In genomic region chr17:1454541-1454940, GRCh38 we compare ENCODE assay signal across 8 cellular contexts. TPM values are rescaled to one million over a fixed set of nuclear protein-coding genes. Genes with fewer than 3 reads are reported as not detected.
DNase-seq lines count a peak whose midpoint lies in the region; ATAC-seq and TF ChIP-seq lines count a peak whose summit lies in the region.

No MANE protein-coding gene starts in this region.

- H3K27me3 ChIP-seq in right lobe of liver: no peaks in the 10 kb centered on the region
- no peaks in the 10 kb centered on the region for H3K27me3 ChIP-seq in thyroid gland

- intact Hi-C loops in right lobe of liver (cut with DNase I): loop anchor here in 1 of 2 donors (10.0 kb wide), 1 partner anchor 90 kb away; no protein-coding TSS in a partner anchor
- intact Hi-C loops in thyroid gland (cut with DNase I): loop anchor here (10.0 kb wide), 1 partner anchor 70 kb away; no protein-coding TSS in a partner anchor

- H3K36me3 Mint-ChIP-seq in activated T-cell treated with anti-CD3 and anti-CD28 coated beads, Interleukin-2, amount 50 U/mL, for 72 hours (ENCODE audit: insufficient read depth in 2 of 2): peaks cover 2 to 13% of the 10 kb centered on the region in 2 donors

- H3K4me1 Mint-ChIP-seq in activated T-cell treated with anti-CD3 and anti-CD28 coated beads, Interleukin-2, amount 50 U/mL, for 72 hours (ENCODE audit: low read depth): peaks cover 48% of the 10 kb centered on the region

- DNase-seq in activated T-cell treated with anti-CD3 and anti-CD28 coated beads, Interleukin-2, amount 50 U/mL, for 72 hours: no peak
- DNase-seq in activated T-cell treated with anti-CD3 and anti-CD28 coated beads for 4 hours (no peak), astrocyte of the cerebellum (ENCODE audit: low read depth) (no peak), right lobe of liver (no peak), thyroid gland (no peak), substantia nigra (lab: John Stamatoyannopoulos, UW) (no peak)

- H3K4me3 ChIP-seq in astrocyte of the cerebellum (ENCODE audit: low read depth, low read length) (peak overlapping the region; percentile 95), right lobe of liver (peak overlapping the region; percentile 93 to 98 (median 98)), thyroid gland (replicated peaks in 1 of 3) (peak overlapping the region in 2 of 3 donors; percentile 85 to 100)

- H3K4me1 ChIP-seq in right lobe of liver (peaks cover 0 to 50% (median 12%) of the 10 kb centered on the region in 4 donors), thyroid gland (peaks cover 26 to 44% of the 10 kb centered on the region in 2 donors)

- 64% methylated on average over 7 of the region's 9 CpGs for WGBS in right lobe of liver (ENCODE audit: insufficient coverage, low coverage, low lambda C conversion rate, missing lambda C conversion rate)
- 56 to 67% methylated on average over 9 of the region's 9 CpGs for WGBS in thyroid gland, 2 donors

- H3K27me3 Mint-ChIP-seq in activated T-cell treated with anti-CD3 and anti-CD28 coated beads, Interleukin-2, amount 50 U/mL, for 72 hours (ENCODE audit: low read depth): peaks cover 13% of the 10 kb centered on the region

- TF ChIP-seq CTCF in astrocyte of the cerebellum (IDR thresholded peaks at IDR 0.05; ENCODE audit: low read depth, low read length, missing control alignments) (no peak), right lobe of liver (IDR thresholded peaks at IDR 0.05) (no peak), thyroid gland (IDR thresholded peaks at IDR 0.05) (no peak)

- in situ Hi-C loops in astrocyte of the cerebellum (cut with HindIII; ENCODE audit: low sequenced_read_pairs): no loop called here

- no peaks in the 10 kb centered on the region for H3K9me3 ChIP-seq in right lobe of liver
- no peaks in the 10 kb centered on the region for H3K9me3 ChIP-seq in thyroid gland

- H3K27ac Mint-ChIP-seq in activated T-cell treated with anti-CD3 and anti-CD28 coated beads, Interleukin-2, amount 50 U/mL, for 72 hours: peak overlapping the region; percentile 75

- ATAC-seq in activated T-cell treated with anti-CD3 and anti-CD28 coated beads, Interleukin-2, amount 50 U/mL, for 72 hours (replicated peaks in 1 of 2): no peak
- ATAC-seq in right lobe of liver (no peak), GM21737 (IDR thresholded peaks at IDR 0.05; ENCODE audit: unreplicated experiment) (no peak), HG03457 (IDR thresholded peaks at IDR 0.05; ENCODE audit: unreplicated experiment) (no peak)

- no peaks in the 10 kb centered on the region for H3K9me3 Mint-ChIP-seq in activated T-cell treated with anti-CD3 and anti-CD28 coated beads, Interleukin-2, amount 50 U/mL, for 72 hours

- TF ChIP-seq POLR2A in right lobe of liver (IDR thresholded peaks at IDR 0.05) (no peak), thyroid gland (IDR thresholded peaks at IDR 0.05) (no peak)

- H3K27ac ChIP-seq in right lobe of liver (peak overlapping the region in 2 of 3 donors; percentile 97 to 98), thyroid gland (peak overlapping the region; percentile 81 to 98 (median 96)), substantia nigra (ENCODE audit: low read depth, low read length, poor library complexity, severe bottlenecking) (no peak overlapping the region)

- H3K36me3 ChIP-seq in right lobe of liver (no peaks in the 10 kb centered on the region), thyroid gland (no peaks in the 10 kb centered on the region)

- H3K4me3 Mint-ChIP-seq in activated T-cell treated with anti-CD3 and anti-CD28 coated beads, Interleukin-2, amount 50 U/mL, for 72 hours: peak overlapping the region; percentile 87 to 96

RNA-seq across cellular contexts. Expression of gene CRK, which starts 1.5 kb away (rescaled TPM):
- 10 to 100 TPM; 18.7 to 22.9 TPM for total RNA-seq in activated T-cell treated with anti-CD3 and anti-CD28 coated beads, Interleukin-2, amount 50 U/mL, for 72 hours
- 10 to 100 TPM; 33.9 to 58.6 (median 47.6) TPM for total RNA-seq in right lobe of liver
- 100 to 1,000 TPM in 2 of 4 donors, 10 to 100 TPM in 2; 89.6 to 140 (median 98.7) TPM for total RNA-seq in thyroid gland

RNA-seq across cellular contexts. Expression of gene MYO1C, which starts 37.9 kb away (rescaled TPM):
- total RNA-seq in activated T-cell treated with anti-CD3 and anti-CD28 coated beads, Interleukin-2, amount 50 U/mL, for 72 hours: 10 to 100 TPM; 32.8 to 49.9 TPM
- 10 to 100 TPM; 56.6 to 94.7 (median 68.3) TPM for total RNA-seq in right lobe of liver
- 100 to 1,000 TPM; 103 to 145 (median 121) TPM for total RNA-seq in thyroid gland

RNA-seq across cellular contexts. Expression of gene YWHAE, which starts 54.5 kb away (rescaled TPM):
- total RNA-seq in activated T-cell treated with anti-CD3 and anti-CD28 coated beads, Interleukin-2, amount 50 U/mL, for 72 hours: 100 to 1,000 TPM; 328 to 339 TPM
- total RNA-seq in right lobe of liver (100 to 1,000 TPM; 167 to 446 (median 217) TPM), thyroid gland (1,000 to 10,000 TPM in 1 of 4 donors, 100 to 1,000 TPM in 3; 553 to 1,135 (median 724) TPM)
